In genomic region chr10:7186387-7187032, GRCh38 we compare ENCODE assay signal across 1 cellular context.
A peak's percentile ranks its signal among the peaks of the same experiment; 100 is the strongest.
TF ChIP-seq lines count a peak whose summit lies in the region.

No MANE protein-coding gene starts in this region.

TF ChIP-seq in GM12878, 131 proteins besides CTCF, POLR2A, EP300 and RAD21:
- TF ChIP-seq YY1 (IDR thresholded peaks at IDR 0.05; ENCODE audit: low read depth, low read length) (no peak), PBX3 (IDR thresholded peaks at IDR 0.05; ENCODE audit: insufficient replicate concordance, low read depth, low read length) (peak; percentile 15), SMAD5 (IDR thresholded peaks at IDR 0.05; ENCODE audit: low read depth) (no peak), SUZ12 (IDR thresholded peaks at IDR 0.05; ENCODE audit: unreplicated experiment) (no peak), BCL3 (IDR thresholded peaks at IDR 0.05; ENCODE audit: borderline replicate concordance, insufficient read depth, low read depth, low read length, poor library complexity, severe bottlenecking) (peak; percentile 69)
